22 cellular contexts compared by ENCODE assay signal in the genomic region with DNA sequence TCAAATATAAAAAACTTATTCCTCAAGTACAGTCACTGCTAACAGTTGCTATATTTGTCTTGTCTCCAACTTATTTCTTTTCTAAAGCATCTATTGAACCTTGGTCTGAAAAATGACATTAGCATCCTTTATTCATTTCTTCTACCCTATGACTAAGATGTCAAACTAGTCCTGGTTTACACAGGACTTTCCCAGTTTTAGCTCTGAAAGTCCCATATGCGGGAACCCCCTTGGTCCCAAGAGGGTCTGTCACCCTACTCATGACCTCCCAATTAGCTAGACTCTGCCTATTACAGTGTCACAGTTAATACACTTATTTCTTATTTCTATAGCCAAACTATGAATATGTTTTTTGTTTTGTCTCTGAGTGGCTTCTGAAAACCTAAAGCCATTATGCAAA. TPM values are rescaled to one million over a fixed set of nuclear protein-coding genes. Genes with fewer than 3 reads are reported as not detected.
DNase-seq lines count a peak whose midpoint lies in the region; ATAC-seq, FAIRE-seq and TF ChIP-seq lines count a peak whose summit lies in the region.
"Had no signal": no experiment of that assay in that cellular context is flagged by ENCODE, and none has a peak within 500 bp of the region (broad histone marks: within the 10 kb centered on the region; RNA-seq: fewer than 3 reads in every experiment).

No MANE protein-coding gene starts in this region.

- no peak for FAIRE-seq in GM12878 (lab: Jason Lieb, UNC)
- FAIRE-seq: A549, D721Med, TTC549 had no signal

- SMC1A ChIA-PET in GM12878 (lab: Charles Lee; ENCODE audit: uncharacterized antibody, unreplicated experiment) = interaction anchor here (0.6 to 8.2 kb wide), 13 partner anchors 14 to 219 kb away, joined by 3 to 52 read pairs (median 6); a partner anchor contains a TSS

- H3K9ac ChIP-seq in GM12878 (ENCODE audit: control insufficient read depth, insufficient read depth, low read length) = no peak overlapping the region
- H3K9ac ChIP-seq: BLaER1 had no signal

- peaks cover 25 to 36% (median 32%) of the 10 kb centered on the region in 4 donors for H3K4me1 Mint-ChIP-seq in CD4-positive, CD25-positive, alpha-beta regulatory T cell
- peaks cover 64% of the 10 kb centered on the region for H3K4me1 Mint-ChIP-seq in activated T-cell treated with anti-CD3 and anti-CD28 coated beads, Interleukin-2, amount 50 U/mL, for 4 hours (ENCODE audit: low read depth)
- H3K4me1 Mint-ChIP-seq in nephron progenitor cell = peaks cover 93% of the 10 kb centered on the region

- peak overlapping the region; percentile 63; the same call in 1 of the 2 replicates for H3K4me2 ChIP-seq in GM12878 (ENCODE audit: control insufficient read depth, insufficient read depth)
- H3K4me2 ChIP-seq: A549, BLaER1 had no signal

- H3K27ac ChIP-seq in CD4-positive, CD25-positive, alpha-beta regulatory T cell (ENCODE audit: insufficient read depth, low read length, poor library complexity, severe bottlenecking) = no peak overlapping the region
- H3K27ac ChIP-seq in GM12878 (ENCODE audit: control insufficient read depth, insufficient read depth) = peak overlapping the region; percentile 57; the same call in 1 of the 2 replicates
- H3K27ac ChIP-seq: A549, BLaER1, HL-60, suprapubic skin, uterus had no signal

- peak; percentile 77 to 94; a peak in 3 of 4 replicates for TF ChIP-seq EP300 in GM12878 (IDR thresholded peaks at IDR 0.05; ENCODE audit: borderline replicate concordance in 1 of 2, control insufficient read depth in 1 of 2, low read depth in 2 of 2, low read length in 2 of 2)

- peak overlapping the region in 2 of 3 donors; percentile 16 to 19 for H3K27ac Mint-ChIP-seq in CD4-positive, CD25-positive, alpha-beta regulatory T cell
- H3K27ac Mint-ChIP-seq in nephron progenitor cell = no peak overlapping the region
- H3K27ac Mint-ChIP-seq: activated naive CD8-positive, alpha-beta T cell; endodermal cell had no signal

- peak overlapping the region in 1 of 4 donors; percentile 79 for H3K4me3 Mint-ChIP-seq in CD4-positive, CD25-positive, alpha-beta regulatory T cell
- H3K4me3 Mint-ChIP-seq in activated T-cell treated with anti-CD3 and anti-CD28 coated beads, Interleukin-2, amount 50 U/mL, for 4 hours = no peak overlapping the region
- no peak overlapping the region for H3K4me3 Mint-ChIP-seq in nephron progenitor cell
- H3K4me3 Mint-ChIP-seq: activated naive CD8-positive, alpha-beta T cell; endodermal cell had no signal

- H3K79me2 ChIP-seq in GM12878 (ENCODE audit: control insufficient read depth, insufficient read depth, low read length) = peaks cover 29% of the 10 kb centered on the region

- intact Hi-C loops in GM12878 (cut with micrococcal nuclease; ENCODE audit: unreplicated experiment) = loop anchor here (1.0 to 5.0 kb wide), 5 partner anchors 37 to 219 kb away; no protein-coding TSS in a partner anchor

- 0% methylated on average over 1 of the region's 1 CpG for WGBS in GM12878 (ENCODE audit: insufficient coverage, insufficient replicate concordance, low lambda C conversion rate, missing lambda C conversion rate)

- H2AFZ ChIP-seq in GM12878 (ENCODE audit: control insufficient read depth, low read depth, low read length) = no peak overlapping the region; the same call in 1 of the 2 replicates

- TF ChIP-seq POLR2A in GM12878 (IDR thresholded peaks at IDR 0.05; ENCODE audit: low read depth, low read length) = no peak

- H3K4me1 ChIP-seq in CD4-positive, CD25-positive, alpha-beta regulatory T cell (ENCODE audit: control insufficient read depth, insufficient read depth, low read length, poor library complexity, severe bottlenecking) = peaks cover 23% of the 10 kb centered on the region
- peaks cover 40% of the 10 kb centered on the region for H3K4me1 ChIP-seq in GM12878 (ENCODE audit: control insufficient read depth, insufficient read depth, low read length)
- H3K4me1 ChIP-seq: A549, uterus had no signal

- no peak for DNase-seq in CD4-positive, CD25-positive, alpha-beta regulatory T cell
- peak; percentile 62 for DNase-seq in GM12878 (ENCODE audit: low read depth, low spot score)
- DNase-seq in RPMI8226 = no peak
- no peak for DNase-seq in activated T-cell treated with anti-CD3 and anti-CD28 coated beads, Interleukin-2, amount 50 U/mL, for 4 hours
- no peak for DNase-seq in nephron progenitor cell
- DNase-seq: activated CD4-positive, alpha-beta T cell treated with anti-CD3 and anti-CD28 coated beads for 4 hours; endodermal cell; kidney glomerular epithelial cell; NCI-H1417 treated with DMSO at 0.1 percent for 48 hours; Right ventricle myocardium superior; uterus had no signal

- RAD21 ChIA-PET in GM12878 (lab: Charles Lee; ENCODE audit: unreplicated experiment) = interaction anchor here (1.0 to 8.9 kb wide), 7 partner anchors 37 to 218 kb away, joined by 3 to 73 read pairs (median 6); a partner anchor contains a TSS

- POLR2A ChIA-PET in GM12878 (lab: Charles Lee) = interaction anchor here (1.2 kb wide), 1 partner anchor 37 kb away, joined by 6 read pairs; a partner anchor contains a TSS

- H3K9me3 Mint-ChIP-seq in CD4-positive, CD25-positive, alpha-beta regulatory T cell = peaks cover 0 to 1% (median 0%) of the 10 kb centered on the region in 7 donors
- H3K9me3 Mint-ChIP-seq in activated T-cell treated with anti-CD3 and anti-CD28 coated beads, Interleukin-2, amount 50 U/mL, for 4 hours = no peaks in the 10 kb centered on the region
- H3K9me3 Mint-ChIP-seq in nephron progenitor cell = no peaks in the 10 kb centered on the region
- H3K9me3 Mint-ChIP-seq: endodermal cell had no signal

- no peaks in the 10 kb centered on the region for H3K36me3 Mint-ChIP-seq in CD4-positive, CD25-positive, alpha-beta regulatory T cell
- H3K36me3 Mint-ChIP-seq in activated T-cell treated with anti-CD3 and anti-CD28 coated beads, Interleukin-2, amount 50 U/mL, for 4 hours (ENCODE audit: insufficient read depth) = peaks cover 4% of the 10 kb centered on the region
- H3K36me3 Mint-ChIP-seq in nephron progenitor cell (ENCODE audit: low read depth) = peaks cover 5% of the 10 kb centered on the region
- H3K36me3 Mint-ChIP-seq: activated naive CD8-positive, alpha-beta T cell had no signal

- H3K36me3 ChIP-seq in CD4-positive, CD25-positive, alpha-beta regulatory T cell (ENCODE audit: control insufficient read depth, insufficient read depth, low read length) = no peaks in the 10 kb centered on the region
- no peaks in the 10 kb centered on the region; a peak in 1 of 4 replicates for H3K36me3 ChIP-seq in GM12878 (ENCODE audit: control insufficient read depth in 2 of 2, insufficient read depth in 2 of 2, low read length in 1 of 2)
- H3K36me3 ChIP-seq: BLaER1, suprapubic skin, uterus had no signal

- ATAC-seq in CD4-positive, CD25-positive, alpha-beta regulatory T cell (ENCODE audit: low read depth in 2 of 2) = no peak
- ATAC-seq in GM19452 (IDR thresholded peaks at IDR 0.05; ENCODE audit: unreplicated experiment) (peak; percentile 29), HG03457 (IDR thresholded peaks at IDR 0.05; ENCODE audit: unreplicated experiment) (peak; percentile 37), GM12878 (peak; percentile 44), HG03571 (IDR thresholded peaks at IDR 0.05; ENCODE audit: unreplicated experiment) (no peak)
- no peak for ATAC-seq in activated T-cell treated with anti-CD3 and anti-CD28 coated beads, Interleukin-2, amount 50 U/mL, for 4 hours
- ATAC-seq: A549 had no signal

- no peaks in the 10 kb centered on the region for H4K20me1 ChIP-seq in GM12878 (ENCODE audit: control insufficient read depth, insufficient read depth)
- H4K20me1 ChIP-seq: BLaER1 had no signal

- TF ChIP-seq CTCF in GM12878 (IDR thresholded peaks at IDR 0.05 in 2 of 3, conservative IDR thresholded peaks at IDR 0.05 in 1 of 3; ENCODE audit: control insufficient read depth in 2 of 3, extremely low read depth in 1 of 3, insufficient read depth in 1 of 3, low read depth in 3 of 3, low read length in 3 of 3) = no peak
- TF ChIP-seq CTCF in nephron progenitor cell (IDR thresholded peaks at IDR 0.05) = no peak

- H3K9me3 ChIP-seq in CD4-positive, CD25-positive, alpha-beta regulatory T cell (ENCODE audit: control insufficient read depth in 2 of 2, low read length in 2 of 2) = no peaks in the 10 kb centered on the region
- H3K9me3 ChIP-seq in GM12878 (replicated peaks; ENCODE audit: control insufficient read depth, insufficient read depth, low read length) = no peaks in the 10 kb centered on the region
- H3K9me3 ChIP-seq: A549, BLaER1, suprapubic skin, uterus had no signal

- TF ChIP-seq RAD21 in GM12878 (IDR thresholded peaks at IDR 0.05; ENCODE audit: insufficient read depth, low read depth, low read length) = no peak

- no peak overlapping the region for H3K4me3 ChIP-seq in CD4-positive, CD25-positive, alpha-beta regulatory T cell (ENCODE audit: low read depth, low read length)
- peak overlapping the region; percentile 20; the same call in 1 of the 2 replicates for H3K4me3 ChIP-seq in GM12878
- H3K4me3 ChIP-seq: A549, BLaER1, suprapubic skin, uterus had no signal

- in situ Hi-C loops in GM12878 (cut with MboI) = no loop called here

- CTCF ChIA-PET in GM12878 (lab: Yijun Ruan, JAX) = interaction anchor here (0.7 to 4.1 kb wide), 6 partner anchors 37 to 401 kb away, joined by 3 to 15 read pairs (median 5); a partner anchor contains a TSS

- BruUV-seq in GM12878 (replicated peaks; lab: Mats Ljungman, UMichigan) = no TSS peak

- H3K27me3 ChIP-seq in CD4-positive, CD25-positive, alpha-beta regulatory T cell (ENCODE audit: control insufficient read depth, insufficient read depth, low read length) = no peaks in the 10 kb centered on the region
- no peaks in the 10 kb centered on the region; a peak in 1 of 4 replicates for H3K27me3 ChIP-seq in GM12878 (replicated peaks in 1 of 2; ENCODE audit: control insufficient read depth in 2 of 2, insufficient read depth in 2 of 2, low read length in 1 of 2)
- H3K27me3 ChIP-seq: BLaER1, suprapubic skin, uterus had no signal

- peaks cover 5% of the 10 kb centered on the region for H3K27me3 Mint-ChIP-seq in CD4-positive, CD25-positive, alpha-beta regulatory T cell
- peaks cover 3% of the 10 kb centered on the region for H3K27me3 Mint-ChIP-seq in activated T-cell treated with anti-CD3 and anti-CD28 coated beads, Interleukin-2, amount 50 U/mL, for 4 hours (ENCODE audit: low read depth)
- no peaks in the 10 kb centered on the region for H3K27me3 Mint-ChIP-seq in nephron progenitor cell (ENCODE audit: low read depth, poor library complexity)

RNA-seq across cellular contexts. Expression of a gene that starts 37.1 kb away (rescaled TPM):
- total RNA-seq in CD4-positive, CD25-positive, alpha-beta regulatory T cell = 29.9 TPM
- polyA plus RNA-seq in CD4-positive, CD25-positive, alpha-beta regulatory T cell = 1 to 10 TPM; 1.0 to 4.4 (median 2.3) TPM
- total RNA-seq in GM12878 (2013; cell fraction: nucleolus; rRNA removed) = 150 TPM in 2 replicates
- total RNA-seq in GM12878 (2014; rRNA removed) (7.3 and 10.0 TPM in 2 replicates), GM12878 (2014; rRNA removed; fragmentation: Illumina TruSeq; extraction: Trizol) (4.5 and 4.7 TPM in 2 replicates), GM12878 (2021) (7.3 and 8.3 TPM in 2 replicates)
- polyA plus RNA-seq in GM12878 (2011; ENCODE audit: low read depth) = 2.2 TPM
- polyA plus RNA-seq in GM12878 (2011; rRNA removed) (15.0 and 17.2 TPM in 2 replicates), GM12878 (2014; fragmentation: Illumina TruSeq; extraction: Trizol) (5.3 and 9.9 TPM in 2 replicates), GM12878 (2014; fragmentation: Nextera tagmentation; extraction: Ambion mirVana) (1 to 10 TPM in 1 of 2 experiments, under 1 TPM in 1; 0.77 to 1.1 TPM), GM12878 (2014; rRNA removed) (3.8 and 6.0 TPM in 2 replicates), GM12878 (2016; fragmentation: Nextera tagmentation; extraction: Ambion mirVana) (1 to 10 TPM; 2.8 to 4.3 TPM)
- polyA plus RNA-seq in GM12878 (2011; cell fraction: cytosol; rRNA removed) = 10.9 and 14.1 TPM in 2 replicates
- 22.8 and 24.8 TPM in 2 replicates for polyA plus RNA-seq in GM12878 (2011; cell fraction: nucleus; rRNA removed)
- polyA plus RNA-seq in GM12878 (2012) = 3.2 and 3.6 TPM in 2 replicates
- polyA minus RNA-seq in GM12878 (2011; rRNA and poly(A)+ RNA removed) = 52.1 and 55.8 TPM in 2 replicates
- 11.5 and 12.0 TPM in 2 replicates for polyA minus RNA-seq in GM12878 (2011; cell fraction: cytosol; rRNA and poly(A)+ RNA removed)
- 58.5 and 77.3 TPM in 2 replicates for polyA minus RNA-seq in GM12878 (2011; cell fraction: nucleus; rRNA and poly(A)+ RNA removed)
- 1 to 10 TPM; 1.5 to 8.0 (median 3.3) TPM for total RNA-seq in activated T-cell treated with anti-CD3 and anti-CD28 coated beads, Interleukin-2, amount 50 U/mL, for 4 hours
- total RNA-seq: G401 had no signal

Comparison
In these comparisons a context has a peak if more than half of its experiments do, and no peak if none do; other contexts are left out.
1. ATAC-seq: peak in GM19452 (single experiment), HG03457 (single experiment) and GM12878 (single experiment); none in CD4-positive, CD25-positive, alpha-beta regulatory T cell (0 of 2), activated T-cell treated with anti-CD3 and anti-CD28 coated beads, Interleukin-2, amount 50 U/mL, for 4 hours (0 of 2) and HG03571 (single experiment).